ENCODE assay signal across 8 cellular contexts in the genomic region with DNA sequence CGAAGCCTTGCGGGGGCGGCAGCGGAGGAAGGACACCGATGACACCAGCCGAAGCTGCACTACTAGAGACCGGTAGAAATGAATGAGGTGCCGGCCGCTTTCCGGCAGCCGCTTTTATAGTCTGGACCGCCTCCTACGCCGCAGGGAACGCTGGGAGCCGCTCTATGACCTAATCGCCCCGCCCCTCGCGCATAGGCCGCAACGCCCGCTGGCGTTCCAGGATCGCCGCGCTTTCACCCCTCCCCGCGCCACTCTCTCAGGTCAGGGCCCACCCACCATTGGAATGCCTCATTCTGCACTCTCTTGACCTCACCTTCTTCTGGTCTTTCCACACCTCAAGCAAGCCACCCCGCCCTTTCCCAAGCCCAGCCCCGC. TPM values are rescaled to one million over a fixed set of nuclear protein-coding genes. Genes with fewer than 3 reads are reported as not detected.
A peak's percentile ranks its signal among the peaks of the same experiment; 100 is the strongest.
DNase-seq lines count a peak whose midpoint lies in the region; ATAC-seq, FAIRE-seq and TF ChIP-seq lines count a peak whose summit lies in the region.

Gene DDX5, minus strand, starts transcription at position 89 of the 375 bp plus-strand sequence. CDS start 170 bp downstream, outside the sequence.

- no peak within 1 kb of the TSS for H2BK20ac ChIP-seq in H1 (ENCODE audit: low read length)

- peaks cover 0 to 4% of the 10 kb centered on the region in 2 donors for H3K27me3 Mint-ChIP-seq in CD4-positive, alpha-beta memory T cell

- no peak for TF ChIP-seq EP300 in H1 (IDR thresholded peaks at IDR 0.05; ENCODE audit: borderline replicate concordance in 1 of 2, low read depth in 2 of 2, low read length in 2 of 2)

- peak within 1 kb of the TSS; percentile 99 for H4K8ac ChIP-seq in H1 (ENCODE audit: extremely low read depth, insufficient read depth, low read length)
- peak within 1 kb of the TSS; percentile 99 for H4K8ac ChIP-seq in mesenchymal stem cell (ENCODE audit: low read length)

- H3K23ac ChIP-seq in H1 (ENCODE audit: insufficient read length) (no peak within 1 kb of the TSS), mesenchymal stem cell (ENCODE audit: low read length in 2 of 2) (peak within 1 kb of the TSS; percentile 5 to 37)

- H3K9me3 ChIP-seq in CD4-positive, alpha-beta memory T cell (ENCODE audit: control insufficient read depth in 1 of 2, low read length in 2 of 2), result no peaks in the 10 kb centered on the region
- H3K9me3 ChIP-seq in H1 (ENCODE audit: insufficient read depth in 2 of 2, low read depth in 1 of 2, low read length in 1 of 2), result no peaks in the 10 kb centered on the region
- H3K9me3 ChIP-seq in mesenchymal stem cell (ENCODE audit: control insufficient read depth, low read length), result no peaks in the 10 kb centered on the region

- H3K27ac ChIP-seq in CD4-positive, alpha-beta memory T cell (ENCODE audit: low read depth, low read length), result peak within 1 kb of the TSS; percentile 98
- H3K27ac ChIP-seq in H1 (ENCODE audit: low read depth, low read length), result peak within 1 kb of the TSS; percentile 99
- H3K27ac ChIP-seq in mesenchymal stem cell (ENCODE audit: low read length, poor library complexity, severe bottlenecking), result peak within 1 kb of the TSS; percentile 96

- H2AK5ac ChIP-seq in H1 (ENCODE audit: low read depth, low read length) (peak within 1 kb of the TSS; percentile 99), mesenchymal stem cell (ENCODE audit: low read length, severe bottlenecking) (peak within 1 kb of the TSS; percentile 99)

- ATAC-seq in GM19468 (IDR thresholded peaks at IDR 0.05; ENCODE audit: extremely low read depth, unreplicated experiment), result peak; percentile 46

- H2BK5ac ChIP-seq in H1 (ENCODE audit: low read depth, low read length), result peak within 1 kb of the TSS; percentile 98
- peak within 1 kb of the TSS; percentile 93 for H2BK5ac ChIP-seq in mesenchymal stem cell (ENCODE audit: low read depth, low read length, poor library complexity, severe bottlenecking)

- H2BK12ac ChIP-seq in H1 (ENCODE audit: low read depth, low read length) (peak within 1 kb of the TSS; percentile 76; the same call in 1 of the 2 replicates), mesenchymal stem cell (ENCODE audit: low read length in 2 of 2) (peak within 1 kb of the TSS; percentile 50 to 61)

- WGBS in H1 (ENCODE audit: extremely low coverage in 1 of 2, insufficient coverage in 1 of 2, insufficient read length in 1 of 2, insufficient replicate concordance in 2 of 2, low coverage in 1 of 2, low lambda C conversion rate in 2 of 2, missing lambda C conversion rate in 1 of 2), 2 experiments, result 1% methylated on average over 22 of the region's 31 CpGs; no CpG with 5 or more reads in 1 of the 2 experiments
- under 1% methylated on average over 31 of the region's 31 CpGs for WGBS in mesenchymal stem cell

- POLR2A ChIA-PET in CD4-positive, alpha-beta memory T cell (lab: Charles Lee; ENCODE audit: partially characterized antibody), result interaction anchor here (0.8 to 7.9 kb wide), 50 partner anchors 10 to 1066 kb away, joined by 3 to 330 read pairs (median 5); partner anchors contain the start of genes CCDC47, DDX42, ERN1 and ICAM2
- POLR2A ChIA-PET in H1 (lab: Charles Lee; ENCODE audit: partially characterized antibody), result interaction anchor here (0.9 to 7.2 kb wide), 34 partner anchors 8 to 676 kb away, joined by 3 to 320 read pairs (median 8); partner anchors contain the start of genes MILR1, POLG2 and SMURF2

- CTCF ChIA-PET in CD4-positive, alpha-beta memory T cell (lab: Charles Lee; ENCODE audit: partially characterized antibody), result interaction anchor here (0.9 to 6.2 kb wide), 5 partner anchors 8 to 86 kb away, joined by 3 to 62 read pairs (median 14); partner anchors contain the start of gene POLG2
- CTCF ChIA-PET in H1 (lab: Charles Lee; ENCODE audit: partially characterized antibody), result interaction anchor here (1.1 to 3.4 kb wide), 4 partner anchors 10 to 84 kb away, joined by 3 to 13 read pairs (median 4); partner anchors contain the start of gene POLG2

- peak within 1 kb of the TSS; percentile 95 to 100 (median 100) for H3K4me3 Mint-ChIP-seq in CD4-positive, alpha-beta memory T cell

- peaks cover 54% of the 10 kb centered on the region for H3K4me1 ChIP-seq in CD4-positive, alpha-beta memory T cell (ENCODE audit: insufficient read depth, low read length)
- H3K4me1 ChIP-seq in H1 (replicated peaks in 1 of 4; ENCODE audit: control insufficient read depth in 3 of 4, insufficient read depth in 4 of 4, low read length in 3 of 4), result peaks cover 0 to 11% (median 3%) of the 10 kb centered on the region in 4 experiments; a peak in 5 of 7 replicates
- H3K4me1 ChIP-seq in mesenchymal stem cell (ENCODE audit: control insufficient read depth, insufficient read depth, low read depth, low read length), result peaks cover 6% of the 10 kb centered on the region

- no peak for FAIRE-seq in H1 (lab: Jason Lieb, UNC)

- H3K23me2 ChIP-seq in H1 (ENCODE audit: low read depth, low read length), result peaks cover 4% of the 10 kb centered on the region; the same call in 1 of the 2 replicates

- peaks cover 10 to 23% of the 10 kb centered on the region in 2 experiments for H4K20me1 ChIP-seq in H1 (replicated peaks in 1 of 2; ENCODE audit: control insufficient read depth in 1 of 2, insufficient read depth in 2 of 2, low read length in 2 of 2)

- TF ChIP-seq CTCF in H1 (IDR thresholded peaks at IDR 0.05; ENCODE audit: control extremely low read depth in 1 of 3, insufficient read depth in 1 of 3, low read depth in 1 of 3, low read length in 3 of 3), result no peak

- TF ChIP-seq POLR2A in H1 (IDR thresholded peaks at IDR 0.05; ENCODE audit: control extremely low read depth in 1 of 2, low read depth in 2 of 2, low read length in 2 of 2), result peak; percentile 99

- H3K4me3 ChIP-seq in CD4-positive, alpha-beta memory T cell (ENCODE audit: low read length in 2 of 2), result peak within 1 kb of the TSS; percentile 89 to 97
- H3K4me3 ChIP-seq in H1 (ENCODE audit: extremely low read depth in 1 of 4, insufficient read depth in 2 of 4, low read depth in 3 of 4, low read length in 4 of 4), result peak within 1 kb of the TSS; percentile 95 to 99 (median 98)
- H3K4me3 ChIP-seq in mesenchymal stem cell (ENCODE audit: insufficient read depth in 1 of 2, low read depth in 1 of 2, low read length in 2 of 2), result peak within 1 kb of the TSS; percentile 85 to 93

- H4K91ac ChIP-seq in H1 (replicated peaks; ENCODE audit: insufficient read length, low read length), result peak within 1 kb of the TSS; percentile 97
- H4K91ac ChIP-seq in mesenchymal stem cell (ENCODE audit: low read length), result peak within 1 kb of the TSS; percentile 94

- TF ChIP-seq RAD21 in H1 (IDR thresholded peaks at IDR 0.05 in 1 of 2, conservative IDR thresholded peaks at IDR 0.05 in 1 of 2; ENCODE audit: low read depth in 2 of 2, low read length in 2 of 2), result no peak

- H4K5ac ChIP-seq in H1 (ENCODE audit: insufficient read length, low read depth, low read length), result peak within 1 kb of the TSS; percentile 80

- peak within 1 kb of the TSS; percentile 98 to 100 (median 100) for H3K27ac Mint-ChIP-seq in CD4-positive, alpha-beta memory T cell

- peak within 1 kb of the TSS; percentile 93 to 100 (median 100) for H3K9ac ChIP-seq in H1 (replicated peaks in 1 of 4; ENCODE audit: extremely low read depth in 1 of 4, low read depth in 3 of 4, low read length in 3 of 4)
- peak within 1 kb of the TSS; percentile 100 for H3K9ac ChIP-seq in mesenchymal stem cell (ENCODE audit: low read length)

- intact Hi-C loops in CD4-positive, alpha-beta memory T cell (cut with micrococcal nuclease), result loop anchor here (1.0 to 10.0 kb wide), 7 partner anchors 9 to 801 kb away; partner anchors contain the start of genes CCDC47, DDX42, LIMD2 and POLG2

- H3K36me3 Mint-ChIP-seq in CD4-positive, alpha-beta memory T cell, result peaks cover 56 to 77% of the 10 kb centered on the region in 2 donors

- H3K4me2 ChIP-seq in H1 (ENCODE audit: insufficient read depth in 1 of 2, low read depth in 2 of 2, low read length in 2 of 2) (peak within 1 kb of the TSS; percentile 83 to 85), mesenchymal stem cell (ENCODE audit: low read length, poor library complexity, severe bottlenecking) (peak within 1 kb of the TSS; percentile 67)

- H3K36me3 ChIP-seq in CD4-positive, alpha-beta memory T cell (ENCODE audit: insufficient read depth, low read length), result peaks cover 45% of the 10 kb centered on the region
- H3K36me3 ChIP-seq in H1 (ENCODE audit: control insufficient read depth in 2 of 4, insufficient read depth in 4 of 4, low read length in 3 of 4), result peaks cover 31 to 63% (median 43%) of the 10 kb centered on the region in 4 experiments
- peaks cover 17 to 60% of the 10 kb centered on the region in 2 experiments for H3K36me3 ChIP-seq in mesenchymal stem cell (ENCODE audit: control insufficient read depth in 1 of 2, insufficient read depth in 2 of 2, low read depth in 1 of 2, low read length in 2 of 2)

- H2BK120ac ChIP-seq in H1 (replicated peaks; ENCODE audit: low read depth, low read length) (no peak within 1 kb of the TSS), mesenchymal stem cell (ENCODE audit: low read depth, low read length) (peak within 1 kb of the TSS; percentile 89)

- peaks cover 0 to 33% (median 0%) of the 10 kb centered on the region in 8 donors for H3K9me3 Mint-ChIP-seq in CD4-positive, alpha-beta memory T cell

- H3K14ac ChIP-seq in H1 (ENCODE audit: insufficient read length) (peak within 1 kb of the TSS; percentile 9), mesenchymal stem cell (ENCODE audit: low read length in 2 of 2) (peak within 1 kb of the TSS; percentile 82 to 95)

- H3K4ac ChIP-seq in H1 (replicated peaks; ENCODE audit: insufficient read length, low read depth, low read length) (peak within 1 kb of the TSS; percentile 95), mesenchymal stem cell (ENCODE audit: low read depth in 1 of 2, low read length in 2 of 2) (peak within 1 kb of the TSS; percentile 99 to 100)

- H3K18ac ChIP-seq in H1 (ENCODE audit: extremely low read depth, low read length) (peak within 1 kb of the TSS; percentile 91), mesenchymal stem cell (ENCODE audit: low read depth in 1 of 2, low read length in 2 of 2) (peak within 1 kb of the TSS; percentile 96 to 99)

- H3K79me2 ChIP-seq in H1 (ENCODE audit: control insufficient read depth in 1 of 2, insufficient read depth in 2 of 2, low read length in 2 of 2), result peaks cover 31 to 88% of the 10 kb centered on the region in 2 experiments

- H3K4me1 Mint-ChIP-seq in CD4-positive, alpha-beta memory T cell, result peaks cover 45 to 76% (median 61%) of the 10 kb centered on the region in 4 donors

- H2AFZ ChIP-seq in H1 (ENCODE audit: low read length), result peak within 1 kb of the TSS; percentile 37; the same call in 1 of the 2 replicates
- H2AFZ ChIP-seq in mesenchymal stem cell (ENCODE audit: low read depth, low read length), result peak within 1 kb of the TSS; percentile 30

- peak within 1 kb of the TSS; percentile 99 for H3K56ac ChIP-seq in H1 (replicated peaks; ENCODE audit: insufficient read length, low read depth, low read length)

- H2BK15ac ChIP-seq in H1 (ENCODE audit: low read length) (no peak within 1 kb of the TSS), mesenchymal stem cell (ENCODE audit: low read depth, poor library complexity, severe bottlenecking) (peak within 1 kb of the TSS; percentile 87)

- H3K79me1 ChIP-seq in H1 (ENCODE audit: low read depth, low read length) (no peaks in the 10 kb centered on the region; the same call in 1 of the 2 replicates), mesenchymal stem cell (replicated peaks; ENCODE audit: low read length, poor library complexity, severe bottlenecking) (peaks cover 7% of the 10 kb centered on the region)

- H3K27me3 ChIP-seq in CD4-positive, alpha-beta memory T cell (ENCODE audit: insufficient read depth, low read length), result no peaks in the 10 kb centered on the region
- H3K27me3 ChIP-seq in H1 (replicated peaks in 1 of 4; ENCODE audit: control insufficient read depth in 3 of 4, extremely low read depth in 1 of 4, insufficient read depth in 3 of 4, low read length in 3 of 4) (no peaks in the 10 kb centered on the region), mesenchymal stem cell (ENCODE audit: control insufficient read depth in 1 of 2, insufficient read depth in 1 of 2, low read length in 2 of 2) (no peaks in the 10 kb centered on the region)

- peak; percentile 97 to 98 (median 98) for DNase-seq in CD4-positive, alpha-beta memory T cell
- DNase-seq in HT-29 (ENCODE audit: low spot score) (peak; percentile 99), NOMO-1 treated with dmso at 0.1 percent for 144 hours (lab: John Stamatoyannopoulos, UW; ENCODE audit: unreplicated experiment) (peak; percentile 98), H1 (ENCODE audit: low read depth in 1 of 2, low spot score in 2 of 2) (peak; percentile 93 to 96), mesenchymal stem cell (peak; percentile 97)
- DNase-seq in activated CD8-positive, alpha-beta memory T cell treated with anti-CD3 and anti-CD28 coated beads for 4 hours (ENCODE audit: low read depth in 2 of 2), result peak; percentile 95 to 96
- DNase-seq in stimulated activated CD8-positive, alpha-beta memory T cell treated with anti-CD3 and anti-CD28 coated beads, Interleukin-12 subunit alpha, Interleukin-12 subunit beta, amount 100 ng/mL, for 24 hours (ENCODE audit: extremely low read depth), result peak; percentile 93

RNA-seq across cellular contexts. Expression of gene DDX5, which starts in this region (rescaled TPM):
- 1,000 to 10,000 TPM; 1,369 to 1,418 TPM for total RNA-seq in CD4-positive, alpha-beta memory T cell
- 1,000 to 10,000 TPM; 1,080 to 1,577 TPM for polyA plus RNA-seq in CD4-positive, alpha-beta memory T cell
- total RNA-seq in HT-29 (2014; rRNA removed; shearing (Covaris generic)), result 206 and 222 TPM in 2 replicates
- total RNA-seq in H1 (2021; fragmentation: NEBNext Ultra II Directional; extraction: Animal tissue kit (Norgen Biotek cat#: 25700)), result 572 and 622 TPM in 2 replicates
- 591 and 931 TPM in 2 replicates for polyA plus RNA-seq in H1 (2011; rRNA removed)
- polyA plus RNA-seq in H1 (2011; cell fraction: cytosol; rRNA removed), result 642 TPM
- 1,555 TPM for polyA plus RNA-seq in H1 (2011; cell fraction: nucleus; rRNA removed)
- 409 to 706 TPM (median 432 TPM) in 4 replicates for polyA plus RNA-seq in H1 (2012, experiment 1 of 2)
- polyA plus RNA-seq in H1 (2012, experiment 2 of 2), result 48.0 TPM
- polyA plus RNA-seq in H1 (2013, experiment 1 of 2), result 481 TPM
- 448 TPM for polyA plus RNA-seq in H1 (2013, experiment 2 of 2)
- 326 and 526 TPM in 2 replicates for polyA minus RNA-seq in H1 (2011; rRNA and poly(A)+ RNA removed)
- polyA minus RNA-seq in H1 (2011; cell fraction: cytosol; rRNA and poly(A)+ RNA removed), result 382 TPM
- 1,592 TPM for polyA minus RNA-seq in H1 (2011; cell fraction: nucleus; rRNA and poly(A)+ RNA removed)
- polyA plus RNA-seq in mesenchymal stem cell (2013, experiment 1 of 2), result 649 TPM
- 611 TPM for polyA plus RNA-seq in mesenchymal stem cell (2013, experiment 2 of 2)

Comparison
In these comparisons a context has a peak if more than half of its experiments do, and no peak if none do; other contexts are left out.
1. Peak in every context shown above with its lines: DNase-seq, ATAC-seq, H3K4me3 ChIP-seq and H3K27ac ChIP-seq.